Comparison of ENCODE assay signal across 30 cellular contexts in the genomic region with DNA sequence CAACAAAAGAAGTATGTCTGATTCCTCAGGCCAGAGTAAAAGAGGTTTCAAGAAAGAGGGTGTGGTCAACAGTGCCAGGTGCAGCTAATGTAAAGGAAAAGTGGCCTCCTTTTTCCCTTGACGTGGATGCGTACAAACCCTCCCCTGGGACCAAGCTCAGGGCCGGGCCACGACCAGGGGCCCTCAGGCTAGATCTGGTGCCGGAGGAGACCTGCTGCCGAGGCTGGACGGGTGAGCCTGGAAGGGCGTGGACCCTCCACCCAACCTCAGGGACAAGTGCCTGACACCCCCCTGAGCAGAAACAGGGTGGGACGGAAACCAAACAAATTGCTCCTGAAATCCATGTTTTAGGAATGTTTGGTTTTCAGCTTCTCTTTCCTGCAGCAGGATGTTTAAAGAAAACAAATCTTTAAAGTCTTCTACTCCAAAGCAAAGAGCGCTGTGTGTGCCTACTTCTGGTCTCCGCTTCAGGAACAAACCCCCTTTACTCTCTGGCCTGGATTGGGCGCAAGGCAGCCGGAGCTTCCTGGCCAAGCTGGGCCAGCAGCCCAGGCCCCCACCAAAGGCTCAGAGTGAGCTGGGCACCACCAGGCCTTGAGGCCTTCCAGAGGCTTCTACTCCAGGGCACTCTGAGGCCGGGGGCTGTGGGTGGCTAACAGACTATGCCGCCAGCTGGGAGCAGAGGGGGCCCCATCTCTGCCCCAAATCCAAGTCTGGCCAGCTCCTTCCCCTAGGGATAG. TPM values are rescaled to one million over a fixed set of nuclear protein-coding genes. Genes with fewer than 3 reads are reported as not detected.
A peak's percentile ranks its signal among the peaks of the same experiment; 100 is the strongest.
DNase-seq lines count a peak whose midpoint lies in the region; ATAC-seq, FAIRE-seq and TF ChIP-seq lines count a peak whose summit lies in the region.
"Had no signal": no experiment of that assay in that cellular context is flagged by ENCODE, and none has a peak within 500 bp of the region (broad histone marks: within the 10 kb centered on the region; RNA-seq: fewer than 3 reads in every experiment).

No MANE protein-coding gene starts in this region.

- H3K4me3 Mint-ChIP-seq in CD14-positive monocyte (no peak overlapping the region), endodermal cell (no peak overlapping the region)
- H3K4me3 Mint-ChIP-seq: activated CD8-positive, alpha-beta memory T cell treated with anti-CD3 and anti-CD28 coated beads, Interleukin-2, amount 10 ng/mL, durations not matched to agents 7 days and 5 days; activated naive CD8-positive, alpha-beta T cell treated with anti-CD3 and anti-CD28 coated beads for 36 hours; neural progenitor cell; stimulated activated effector memory CD8-positive, alpha-beta T cell treated with anti-CD3 and anti-CD28 coated beads, Interleukin-12 subunit alpha, Interleukin-12 subunit beta, amount 100 ng/mL, for 72 hours had no signal

- no peaks in the 10 kb centered on the region for H3K9me3 ChIP-seq in K562 (replicated peaks; ENCODE audit: control insufficient read depth, insufficient read depth, low read depth, low read length)
- no peaks in the 10 kb centered on the region for H3K9me3 ChIP-seq in neutrophil
- H3K9me3 ChIP-seq in endodermal cell (ENCODE audit: control insufficient read depth, low read length): no peaks in the 10 kb centered on the region
- H3K9me3 ChIP-seq: psoas muscle, testis had no signal

- TF ChIP-seq EP300 in K562 (IDR thresholded peaks at IDR 0.05; ENCODE audit: low read length): no peak

- WGBS in K562 (ENCODE audit: insufficient coverage, low coverage, missing lambda C conversion rate): 88% methylated on average over 13 of the region's 15 CpGs
- WGBS in endodermal cell (ENCODE audit: insufficient coverage in 1 of 2, insufficient read length in 1 of 2), 2 experiments: 90 to 100% methylated on average over 10 to 15 of the region's 15 CpGs

- H3K9me3 Mint-ChIP-seq in CD14-positive monocyte (no peaks in the 10 kb centered on the region), endodermal cell (no peaks in the 10 kb centered on the region)
- H3K9me3 Mint-ChIP-seq: activated naive CD8-positive, alpha-beta T cell treated with anti-CD3 and anti-CD28 coated beads for 36 hours; neural progenitor cell; stimulated activated effector memory CD8-positive, alpha-beta T cell treated with anti-CD3 and anti-CD28 coated beads, Interleukin-12 subunit alpha, Interleukin-12 subunit beta, amount 100 ng/mL, for 72 hours had no signal

- H3K9ac ChIP-seq in K562 (ENCODE audit: insufficient read depth in 1 of 2, low read depth in 2 of 2, low read length in 2 of 2): peak overlapping the region in 1 of 2 experiments; percentile 77; a peak in 2 of 4 replicates
- no peak overlapping the region for H3K9ac ChIP-seq in endodermal cell (ENCODE audit: extremely low read depth, low read length, poor library complexity, severe bottlenecking)
- H3K9ac ChIP-seq: neural progenitor cell had no signal

- DNase-seq in CD14-positive monocyte (ENCODE audit: low spot score) (no peak), K562 (ENCODE audit: extremely low read depth in 1 of 4, low spot score in 3 of 4) (no peak), endodermal cell (no peak), DMS153 treated with DMSO at 0.1 percent for 48 hours (lab: John Stamatoyannopoulos, UW; ENCODE audit: unreplicated experiment) (no peak)
- DNase-seq: activated CD8-positive, alpha-beta memory T cell treated with anti-CD3 and anti-CD28 coated beads, Interleukin-2, amount 10 ng/mL, durations not matched to agents 7 days and 5 days; activated naive CD8-positive, alpha-beta T cell treated with anti-CD3 and anti-CD28 coated beads for 36 hours; AML-193; COR-L47; effector CD8-positive, alpha-beta T cell; NCI-H1417 treated with DMSO at 0.1 percent for 48 hours; NCI-H774; OCI-M1; stimulated activated CD4-positive, alpha-beta T cell treated with anti-CD3 and anti-CD28 coated beads, Interleukin-2, amount 100 ng/mL, for 24 hours; testis had no signal

- TF ChIP-seq POLR2A in K562 (conservative IDR thresholded peaks at IDR 0.05): no peak

- no peaks in the 10 kb centered on the region for H3K9me1 ChIP-seq in K562 (ENCODE audit: control insufficient read depth, insufficient read depth, low read length)

- H3K27me3 ChIP-seq in K562 (ENCODE audit: control insufficient read depth in 2 of 2, insufficient read depth in 2 of 2, low read length in 2 of 2) (no peaks in the 10 kb centered on the region), neutrophil (no peaks in the 10 kb centered on the region), endodermal cell (ENCODE audit: control insufficient read depth, insufficient read depth, low read length, poor library complexity, severe bottlenecking) (no peaks in the 10 kb centered on the region)
- H3K27me3 ChIP-seq: neural progenitor cell, testis had no signal

- H3K27ac Mint-ChIP-seq in CD14-positive monocyte: peak overlapping the region in 4 of 7 donors; percentile 20 to 80 (median 57)
- no peak overlapping the region for H3K27ac Mint-ChIP-seq in endodermal cell
- H3K27ac Mint-ChIP-seq: activated naive CD8-positive, alpha-beta T cell treated with anti-CD3 and anti-CD28 coated beads for 36 hours; neural progenitor cell had no signal

- peaks cover 60% of the 10 kb centered on the region for H3K4me1 Mint-ChIP-seq in CD14-positive monocyte
- H3K4me1 Mint-ChIP-seq in endodermal cell: no peaks in the 10 kb centered on the region

- H3K4me3 ChIP-seq in K562 (no peak overlapping the region), neutrophil (ENCODE audit: low read depth in 1 of 2, low read length in 1 of 2) (no peak overlapping the region), endodermal cell (ENCODE audit: low read length) (no peak overlapping the region)
- H3K4me3 ChIP-seq: neural progenitor cell, psoas muscle, testis had no signal

- H3K27ac ChIP-seq in K562 (ENCODE audit: extremely low read depth, low read depth, low read length): no peak overlapping the region
- peak overlapping the region; percentile 17 for H3K27ac ChIP-seq in neutrophil
- H3K27ac ChIP-seq in endodermal cell (ENCODE audit: low read depth, low read length): no peak overlapping the region
- H3K27ac ChIP-seq: neural progenitor cell, psoas muscle, testis had no signal

- H3K36me3 ChIP-seq in K562 (ENCODE audit: control insufficient read depth, insufficient read depth, low read length) (no peaks in the 10 kb centered on the region), neutrophil (no peaks in the 10 kb centered on the region), endodermal cell (ENCODE audit: control insufficient read depth, insufficient read depth, low read length) (no peaks in the 10 kb centered on the region)
- H3K36me3 ChIP-seq: neural progenitor cell had no signal

- POLR2A ChIA-PET in K562 (lab: Yijun Ruan, JAX): interaction anchor here (0.8 to 5.7 kb wide), 6 partner anchors 10 to 143 kb away, joined by 3 to 28 read pairs (median 4); no protein-coding TSS in a partner anchor

- peaks cover 0 to 4% (median 2%) of the 10 kb centered on the region in 3 donors for H3K27me3 Mint-ChIP-seq in CD14-positive monocyte (ENCODE audit: low read depth in 3 of 3)
- H3K27me3 Mint-ChIP-seq in endodermal cell (ENCODE audit: insufficient read depth): no peaks in the 10 kb centered on the region
- H3K27me3 Mint-ChIP-seq: activated CD8-positive, alpha-beta memory T cell treated with anti-CD3 and anti-CD28 coated beads, Interleukin-2, amount 10 ng/mL, durations not matched to agents 7 days and 5 days; activated naive CD8-positive, alpha-beta T cell treated with anti-CD3 and anti-CD28 coated beads for 36 hours had no signal

- no peaks in the 10 kb centered on the region for H4K20me1 ChIP-seq in K562 (replicated peaks; ENCODE audit: control insufficient read depth, insufficient read depth, low read length)

- H3K4me1 ChIP-seq in K562 (replicated peaks in 1 of 2; ENCODE audit: control insufficient read depth in 2 of 2, insufficient read depth in 2 of 2, low read length in 2 of 2) (peaks cover 32 to 73% of the 10 kb centered on the region in 2 experiments), neutrophil (ENCODE audit: control insufficient read depth in 1 of 2, insufficient read depth in 1 of 2, low read depth in 1 of 2, low read length in 1 of 2) (peaks cover 47 to 48% of the 10 kb centered on the region in 2 experiments), endodermal cell (ENCODE audit: control insufficient read depth, insufficient read depth, low read length) (no peaks in the 10 kb centered on the region)

- TF ChIP-seq RAD21 in K562 (CRISPR knock-in tag; conservative IDR thresholded peaks at IDR 0.05 in 1 of 2, IDR thresholded peaks at IDR 0.05 in 1 of 2): no peak

- intact Hi-C loops in CD14-positive monocyte (cut with micrococcal nuclease): loop anchor here (5.0 kb wide), 2 partner anchors 32 to 37 kb away; no protein-coding TSS in a partner anchor
- intact Hi-C loops in K562 (cut with micrococcal nuclease): loop anchor here (10.0 kb wide), 1 partner anchor 475 kb away; no protein-coding TSS in a partner anchor

- peaks cover 21% of the 10 kb centered on the region for H3K79me2 ChIP-seq in K562 (ENCODE audit: control insufficient read depth, insufficient read depth, low read length)

- in situ Hi-C loops in K562 (cut with MboI): loop anchor here (5.0 kb wide), 1 partner anchor 112 kb away; no protein-coding TSS in a partner anchor

- no TSS peak for BruUV-seq in K562 (replicated peaks; lab: Mats Ljungman, UMichigan)

- ATAC-seq in GM21526 (IDR thresholded peaks at IDR 0.05; ENCODE audit: low FRiP score, unreplicated experiment): peak; percentile 37
- ATAC-seq in K562: no peak
- no peak for ATAC-seq in HG03108 (IDR thresholded peaks at IDR 0.05; ENCODE audit: unreplicated experiment)
- ATAC-seq: activated CD8-positive, alpha-beta memory T cell treated with anti-CD3 and anti-CD28 coated beads, Interleukin-2, amount 10 ng/mL, durations not matched to agents 7 days and 5 days; psoas muscle; Right ventricle myocardium inferior; stimulated activated effector memory CD8-positive, alpha-beta T cell treated with anti-CD3 and anti-CD28 coated beads, Interleukin-12 subunit alpha, Interleukin-12 subunit beta, amount 100 ng/mL, for 72 hours had no signal

- H3K4me2 ChIP-seq in K562 (ENCODE audit: insufficient read depth, low read length): no peak overlapping the region
- H3K4me2 ChIP-seq: neural progenitor cell had no signal

- CTCF ChIA-PET in K562 (lab: Yijun Ruan, JAX; ENCODE audit: low intra/inter-chr PET ratio): no interaction called here

- H3K36me3 Mint-ChIP-seq in CD14-positive monocyte (peaks cover 0 to 4% of the 10 kb centered on the region in 2 donors), endodermal cell (ENCODE audit: low read depth) (no peaks in the 10 kb centered on the region)
- H3K36me3 Mint-ChIP-seq: activated CD8-positive, alpha-beta memory T cell treated with anti-CD3 and anti-CD28 coated beads, Interleukin-2, amount 10 ng/mL, durations not matched to agents 7 days and 5 days; activated naive CD8-positive, alpha-beta T cell treated with anti-CD3 and anti-CD28 coated beads for 36 hours; neural progenitor cell; stimulated activated effector memory CD8-positive, alpha-beta T cell treated with anti-CD3 and anti-CD28 coated beads, Interleukin-12 subunit alpha, Interleukin-12 subunit beta, amount 100 ng/mL, for 72 hours had no signal

- TF ChIP-seq CTCF in CD14-positive monocyte (IDR thresholded peaks at IDR 0.05): no peak
- TF ChIP-seq CTCF in K562 (IDR thresholded peaks at IDR 0.05 in 2 of 3, conservative IDR thresholded peaks at IDR 0.05 in 1 of 3; ENCODE audit: insufficient read depth in 2 of 3, low read depth in 1 of 3, low read length in 3 of 3): no peak
- TF ChIP-seq CTCF in neutrophil (IDR thresholded peaks at IDR 0.05): no peak
- TF ChIP-seq CTCF in endodermal cell (conservative IDR thresholded peaks at IDR 0.05): no peak

- FAIRE-seq in K562 (lab: Jason Lieb, UNC): no peak
- FAIRE-seq: frontal cortex, islet of Langerhans, TTC549 had no signal

- peak overlapping the region; percentile 27; the same call in 1 of the 2 replicates for H2AFZ ChIP-seq in K562 (ENCODE audit: low read depth, low read length)
- H2AFZ ChIP-seq: neural progenitor cell had no signal

RNA-seq across cellular contexts. Expression of a gene that starts 21.4 kb away (rescaled TPM):
- not detected for polyA plus RNA-seq in CD14-positive monocyte
- 2.7 and 8.2 TPM in 2 replicates for total RNA-seq in K562 (2011; cell fraction: chromatin; rRNA removed; ENCODE audit: low replicate concordance)
- total RNA-seq in K562 (2011; cell fraction: nucleolus; rRNA removed): 2.1 and 2.3 TPM in 2 replicates
- 3.0 and 4.6 TPM in 2 replicates for total RNA-seq in K562 (2011; cell fraction: nucleoplasm; rRNA removed)
- 3.4 and 3.5 TPM in 2 replicates for total RNA-seq in K562 (2014; rRNA removed)
- 0.67 and 0.98 TPM in 2 replicates for total RNA-seq in K562 (2014; rRNA removed; fragmentation: Illumina TruSeq; extraction: Trizol)
- 0.94 and 1.7 TPM in 2 replicates for total RNA-seq in K562 (2015; rRNA removed; fragmentation: Illumina TruSeq; extraction: Trizol)
- 5.5 and 6.1 TPM in 2 replicates for total RNA-seq in K562 (2021)
- 0.78 and 1.2 TPM in 2 replicates for polyA plus RNA-seq in K562 (2011; rRNA removed)
- polyA plus RNA-seq in K562 (2011; cell fraction: cytosol; rRNA removed): 0.77 and 3.4 TPM in 2 replicates
- 2.9 and 3.2 TPM in 2 replicates for polyA plus RNA-seq in K562 (2011; cell fraction: nucleus; rRNA removed)
- polyA plus RNA-seq in K562 (2012): 3.2 and 5.2 TPM in 2 replicates
- polyA plus RNA-seq in K562 (2014; fragmentation: Illumina TruSeq; extraction: Trizol): 0.40 and 3.5 TPM in 2 replicates
- 1 to 10 TPM; 2.0 to 2.7 TPM for polyA plus RNA-seq in K562 (2014; fragmentation: Nextera tagmentation; extraction: Ambion mirVana)
- 1.1 and 5.5 TPM in 2 replicates for polyA plus RNA-seq in K562 (2014; rRNA removed)
- 3.3 TPM in 1 of 2 replicates, not detected in the other for polyA minus RNA-seq in K562 (2011; rRNA and poly(A)+ RNA removed)
- 1.6 TPM in 1 of 2 replicates, not detected in the other for polyA minus RNA-seq in K562 (2011; cell fraction: cytosol; rRNA and poly(A)+ RNA removed)
- 1.1 TPM in 1 of 2 replicates, not detected in the other for polyA minus RNA-seq in K562 (2011; cell fraction: nucleus; rRNA and poly(A)+ RNA removed)
- under 1 TPM in 1 of 2 donors, not detected in 1; 0.86 TPM for total RNA-seq in endodermal cell
- 1.1 TPM for polyA plus RNA-seq in endodermal cell (2013, experiment 1 of 2)
- 0.58 TPM for polyA plus RNA-seq in endodermal cell (2013, experiment 2 of 2)
- total RNA-seq: activated CD8-positive, alpha-beta memory T cell treated with anti-CD3 and anti-CD28 coated beads, Interleukin-2, amount 10 ng/mL, durations not matched to agents 7 days and 5 days; activated naive CD8-positive, alpha-beta T cell treated with anti-CD3 and anti-CD28 coated beads for 36 hours; cerebellum; Daoy; esophagus mucosa; frontal cortex; H4; M059J; Right ventricle myocardium inferior; skeletal muscle tissue had no signal

RNA-seq across cellular contexts. Expression of a gene that starts 26.6 kb away (rescaled TPM):
- polyA plus RNA-seq in CD14-positive monocyte (1 to 10 TPM in 1 of 2 donors, under 1 TPM in 1; 0.37 to 1.1 TPM), K562 (2011; rRNA removed) (not detected in 2 replicates), K562 (2014; fragmentation: Illumina TruSeq; extraction: Trizol) (not detected in 2 replicates), K562 (2014; fragmentation: Nextera tagmentation; extraction: Ambion mirVana) (under 1 TPM; 0.35 to 0.38 TPM), K562 (2014; rRNA removed) (not detected in 2 replicates)
- 0.62 TPM in 1 of 2 replicates, not detected in the other for total RNA-seq in K562 (2011; cell fraction: chromatin; rRNA removed; ENCODE audit: low replicate concordance)
- total RNA-seq in K562 (2011; cell fraction: nucleolus; rRNA removed): not detected in 2 replicates
- total RNA-seq in K562 (2011; cell fraction: nucleoplasm; rRNA removed): not detected in 2 replicates
- total RNA-seq in K562 (2014; rRNA removed) (not detected in 2 replicates), K562 (2014; rRNA removed; fragmentation: Illumina TruSeq; extraction: Trizol) (not detected in 2 replicates), K562 (2015; rRNA removed; fragmentation: Illumina TruSeq; extraction: Trizol) (not detected in 2 replicates), K562 (2021) (not detected in 2 replicates), endodermal cell (1 to 10 TPM; 1.9 to 2.0 TPM)
- not detected in 2 replicates for polyA plus RNA-seq in K562 (2011; cell fraction: cytosol; rRNA removed)
- not detected in 2 replicates for polyA plus RNA-seq in K562 (2011; cell fraction: nucleus; rRNA removed)
- polyA plus RNA-seq in K562 (2012): 1.1 and 1.4 TPM in 2 replicates
- polyA minus RNA-seq in K562 (2011; rRNA and poly(A)+ RNA removed): not detected in 2 replicates
- not detected in 2 replicates for polyA minus RNA-seq in K562 (2011; cell fraction: cytosol; rRNA and poly(A)+ RNA removed)
- polyA minus RNA-seq in K562 (2011; cell fraction: nucleus; rRNA and poly(A)+ RNA removed): not detected in 2 replicates
- 1.4 TPM for polyA plus RNA-seq in endodermal cell (2013, experiment 1 of 2)
- not detected for polyA plus RNA-seq in endodermal cell (2013, experiment 2 of 2)
- total RNA-seq: activated CD8-positive, alpha-beta memory T cell treated with anti-CD3 and anti-CD28 coated beads, Interleukin-2, amount 10 ng/mL, durations not matched to agents 7 days and 5 days; activated naive CD8-positive, alpha-beta T cell treated with anti-CD3 and anti-CD28 coated beads for 36 hours; cerebellum; Daoy; esophagus mucosa; frontal cortex; H4; M059J had no signal
